20 cellular contexts compared by ENCODE assay signal in the genomic region with DNA sequence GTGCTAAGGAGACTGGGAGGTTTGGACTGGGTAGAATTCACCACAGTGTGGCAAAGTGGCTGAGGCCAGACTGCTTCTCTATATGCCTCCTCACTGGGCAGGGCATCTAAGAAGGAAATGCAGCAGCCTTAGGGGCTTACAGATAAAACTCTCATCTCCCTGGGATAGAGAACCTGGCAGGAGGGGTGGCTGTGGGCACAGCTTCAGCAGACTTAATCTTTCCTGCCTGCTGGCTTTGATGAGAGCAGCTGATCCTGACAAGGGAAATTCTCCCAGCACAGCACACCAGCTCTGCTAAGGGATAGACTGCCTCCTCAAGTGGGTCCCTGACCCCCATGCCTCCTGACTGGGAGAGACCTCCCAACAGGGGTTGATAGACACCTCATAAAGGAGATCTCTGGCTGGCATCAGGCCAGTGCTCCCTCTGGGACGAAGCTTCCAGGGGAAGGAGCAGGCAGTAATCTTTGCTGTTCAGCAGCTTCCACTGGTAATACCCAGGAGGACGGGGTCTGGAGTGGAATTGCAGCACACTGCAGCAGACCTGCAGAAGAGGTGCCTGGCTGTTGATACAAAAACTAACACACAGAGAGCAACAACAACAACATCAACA.
"Had no signal": no experiment of that assay in that cellular context is flagged by ENCODE, and none has a peak within 500 bp of the region (broad histone marks: within the 10 kb centered on the region; RNA-seq: fewer than 3 reads in every experiment).

No MANE protein-coding gene starts in this region.

- H3K27me3 ChIP-seq: tibial artery had no signal

- H3K27me3 Mint-ChIP-seq: activated naive CD4-positive, alpha-beta T cell treated with anti-CD3 and anti-CD28 coated beads, Interleukin-2, amount 10 ng/mL, durations not matched to agents 7 days and 5 days; naive B cell; stimulated activated naive CD8-positive, alpha-beta T cell treated with anti-CD3 and anti-CD28 coated beads, Interleukin-15, Interleukin-2, amounts not matched to agents 100 ng/mL and 50 ng/mL, for 24 hours; T-cell had no signal

- FAIRE-seq: islet of Langerhans, TTC549 had no signal

- H3K4me3 ChIP-seq: lung, tibial artery had no signal

- ATAC-seq: T-cell had no signal

- H3K4me3 Mint-ChIP-seq: activated naive CD4-positive, alpha-beta T cell treated with anti-CD3 and anti-CD28 coated beads, Interleukin-2, amount 10 ng/mL, durations not matched to agents 7 days and 5 days; naive B cell; neural crest cell; stimulated activated naive CD8-positive, alpha-beta T cell treated with anti-CD3 and anti-CD28 coated beads, Interleukin-15, Interleukin-2, amounts not matched to agents 100 ng/mL and 50 ng/mL, for 24 hours; T-cell; T-helper 2 cell treated with Interferon-gamma antibody and Interleukin-4, amounts not matched to agents 5 μg/mL and 100 μg/mL, for 36 hours had no signal

- H3K9me3 Mint-ChIP-seq: activated naive CD4-positive, alpha-beta T cell treated with anti-CD3 and anti-CD28 coated beads, Interleukin-2, amount 10 ng/mL, durations not matched to agents 7 days and 5 days; T-helper 2 cell treated with Interferon-gamma antibody and Interleukin-4, amounts not matched to agents 5 μg/mL and 100 μg/mL, for 36 hours had no signal

- H3K27ac Mint-ChIP-seq: stimulated activated naive CD8-positive, alpha-beta T cell treated with anti-CD3 and anti-CD28 coated beads, Interleukin-15, Interleukin-2, amounts not matched to agents 100 ng/mL and 50 ng/mL, for 24 hours; T-cell; T-helper 2 cell treated with Interferon-gamma antibody and Interleukin-4, amounts not matched to agents 5 μg/mL and 100 μg/mL, for 36 hours had no signal

- H3K27ac ChIP-seq: tibial artery had no signal

- H3K9me3 ChIP-seq: tibial artery had no signal

- H3K4me1 ChIP-seq: tibial artery had no signal

- DNase-seq: activated CD4-positive, alpha-beta T cell treated with anti-CD3 and anti-CD28 coated beads for 4 hours; activated CD4-positive, alpha-beta T cell treated with anti-CD3 and anti-CD28 coated beads, Interleukin-2, amount 50 U/mL, for 48 hours; activated CD4-positive, CD25-positive, alpha-beta regulatory T cell; activated CD8-positive, alpha-beta memory T cell treated with anti-CD3 and anti-CD28 coated beads, Interleukin-2, amount 50 U/mL, for 48 hours; activated effector memory CD4-positive, alpha-beta T cell treated with anti-CD3 and anti-CD28 coated beads, Interleukin-2, amount 50 U/mL, for 16 hours; activated naive CD4-positive, alpha-beta T cell treated with anti-CD3 and anti-CD28 coated beads, Interleukin-2, amount 10 ng/mL, durations not matched to agents 7 days and 5 days; amygdala; foreskin fibroblast; hippocampal formation; naive B cell; occipital lobe; stimulated activated CD4-positive, alpha-beta T cell treated with anti-CD3 and anti-CD28 coated beads, Interleukin-4, amount 100 ng/mL, for 24 hours; T-cell; tibial artery had no signal
